Comparison of ENCODE assay signal across 12 cellular contexts in the genomic region with DNA sequence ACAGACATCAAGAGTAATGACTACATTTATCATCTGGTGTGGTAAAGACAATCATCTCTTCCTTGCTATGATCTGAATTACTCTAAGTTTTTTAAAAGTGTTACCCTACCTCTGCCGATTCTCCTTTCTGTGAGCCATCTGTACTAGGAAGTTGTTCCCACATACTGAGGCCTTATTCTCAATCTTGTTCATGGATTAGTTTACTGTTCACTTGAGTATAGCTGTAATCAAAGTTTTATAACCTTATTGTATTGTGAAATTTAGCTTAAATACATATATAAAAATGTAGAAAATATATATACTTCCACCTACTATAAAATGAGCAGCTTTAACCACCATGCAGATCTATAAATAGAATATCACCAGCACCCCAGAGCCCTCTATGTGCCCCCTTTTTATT. TPM values are rescaled to one million over a fixed set of nuclear protein-coding genes. Genes with fewer than 3 reads are reported as not detected.
"Had no signal": no experiment of that assay in that cellular context is flagged by ENCODE, and none has a peak within 500 bp of the region (broad histone marks: within the 10 kb centered on the region; RNA-seq: fewer than 3 reads in every experiment).

No MANE protein-coding gene starts in this region.

- H3K4me3 ChIP-seq: GM23248, GM23338, HAP-1 had no signal

- H3K27ac ChIP-seq: GM23248 had no signal

- H3K4me2 ChIP-seq: GM23338 had no signal

- DNase-seq: GM23248, GOT3, H7, H9, HCEC 1CT, HFFc6 had no signal

- H3K36me3 ChIP-seq: HAP-1 had no signal

- H2AFZ ChIP-seq: GM23248, GM23338 had no signal

- H3K9ac ChIP-seq: GM23248 had no signal

- H3K9me3 ChIP-seq: HAP-1 had no signal

- H3K4me1 ChIP-seq: HAP-1 had no signal

- ATAC-seq: GM23338, HCT116 had no signal

- FAIRE-seq: H1, H54 had no signal

RNA-seq across cellular contexts. Expression of a gene that starts 2.4 kb away (rescaled TPM):
- total RNA-seq: GM23248, GM23338, H1, H4, H7, H9, HFFc6 had no signal
- polyA plus RNA-seq: GM23248, GM23338, H1 had no signal

RNA-seq across cellular contexts. Expression of a gene that starts 8.6 kb away (rescaled TPM):
- total RNA-seq: GM23248, GM23338, H1, H4, H7, H9, HFFc6 had no signal
- polyA plus RNA-seq: GM23248, GM23338, H1 had no signal
